Comparison of ENCODE assay signal across 34 cellular contexts in genomic region chr2:102397167-102397566, GRCh38. TPM values are rescaled to one million over a fixed set of nuclear protein-coding genes. Genes with fewer than 3 reads are reported as not detected.
"Had no signal": no experiment of that assay in that cellular context is flagged by ENCODE, and none has a peak within 500 bp of the region (broad histone marks: within the 10 kb centered on the region; RNA-seq: fewer than 3 reads in every experiment).

No MANE protein-coding gene starts in this region.

- H3K4me3 Mint-ChIP-seq: activated naive CD4-positive, alpha-beta T cell treated with anti-CD3 and anti-CD28 coated beads for 36 hours; activated naive CD8-positive, alpha-beta T cell treated with anti-CD3 and anti-CD28 coated beads for 36 hours; activated T-helper 1 cell treated with anti-CD3 and anti-CD28 coated beads, Interleukin-12 subunit alpha, Interleukin-12 subunit beta, Interleukin-2, Interleukin-4 antibody, amounts not matched to agents 30 ng/mL and 10 ng/mL and 1 ng/mL, durations not matched to agents 14 hours and 24 hours and 36 hours; natural killer cell treated with Interleukin-12 subunit alpha and Interleukin-12 subunit beta and Interleukin-15 and Interleukin-18, amount 100 ng/mL, for 72 hours; T-helper 2 cell treated with Interferon-gamma antibody and Interleukin-4, amounts not matched to agents 5 μg/mL and 100 μg/mL, for 36 hours had no signal

- H3K27me3 ChIP-seq: adrenal gland, body of pancreas, dorsolateral prefrontal cortex, gastroesophageal sphincter, left lung, right lobe of liver, tibial nerve had no signal

- H3K27me3 Mint-ChIP-seq: activated naive CD8-positive, alpha-beta T cell treated with anti-CD3 and anti-CD28 coated beads for 36 hours; natural killer cell treated with Interleukin-12 subunit alpha and Interleukin-12 subunit beta and Interleukin-15 and Interleukin-18, amount 100 ng/mL, for 72 hours had no signal

- DNase-seq: activated CD4-positive, alpha-beta T cell treated with anti-CD3 and anti-CD28 coated beads for 48 hours; activated CD4-positive, alpha-beta T cell treated with anti-CD3 and anti-CD28 coated beads, Interleukin-2, amount 50 U/mL, for 48 hours; activated CD8-positive, alpha-beta memory T cell treated with anti-CD3 and anti-CD28 coated beads, Interleukin-2, amount 50 U/mL, for 4 hours; activated effector memory CD4-positive, alpha-beta T cell treated with anti-CD3 and anti-CD28 coated beads, Interleukin-2, amount 50 U/mL, for 16 hours; activated naive CD4-positive, alpha-beta T cell treated with anti-CD3 and anti-CD28 coated beads for 36 hours; activated naive CD8-positive, alpha-beta T cell treated with anti-CD3 and anti-CD28 coated beads for 36 hours; activated T-cell treated with anti-CD3 and anti-CD28 coated beads, Interleukin-2, amount 50 U/mL, for 1 hour; adrenal gland; aorta; body of pancreas; dorsolateral prefrontal cortex; effector memory CD4-positive, alpha-beta T cell; hippocampal formation; kidney glomerular epithelial cell; left lung; lower lobe of right lung; mesendoderm; mucosa of descending colon; right lobe of liver; stimulated activated CD4-positive, alpha-beta T cell treated with anti-CD3 and anti-CD28 coated beads, Interleukin-2, amount 100 ng/mL, for 48 hours; stimulated activated naive CD4-positive, alpha-beta T cell treated with Interleukin-2 at 50 U/mL for 16 hours had no signal

- H3K9me3 ChIP-seq: adrenal gland, body of pancreas, gastroesophageal sphincter, left lung, lower lobe of right lung, mucosa of descending colon, right lobe of liver, tibial nerve had no signal

- H3K4me3 ChIP-seq: adrenal gland, body of pancreas, coronary artery, dorsolateral prefrontal cortex, gastroesophageal sphincter, left lung, lower lobe of right lung, mucosa of descending colon, right lobe of liver, tibial nerve had no signal

- ATAC-seq: activated CD4-positive, CD25-positive, alpha-beta regulatory T cell treated with anti-CD3 and anti-CD28 coated beads, Interleukin-2, amount 50 U/mL, for 24 hours; body of pancreas; gastroesophageal sphincter; left lung; lower lobe of right lung; mucosa of descending colon; natural killer cell treated with Interleukin-12 subunit alpha and Interleukin-12 subunit beta and Interleukin-15 and Interleukin-18, amount 100 ng/mL, for 72 hours; right lobe of liver had no signal

- H3K9me3 Mint-ChIP-seq: activated naive CD4-positive, alpha-beta T cell treated with anti-CD3 and anti-CD28 coated beads for 36 hours; activated naive CD8-positive, alpha-beta T cell treated with anti-CD3 and anti-CD28 coated beads for 36 hours; activated T-helper 1 cell treated with anti-CD3 and anti-CD28 coated beads, Interleukin-12 subunit alpha, Interleukin-12 subunit beta, Interleukin-2, Interleukin-4 antibody, amounts not matched to agents 30 ng/mL and 10 ng/mL and 1 ng/mL, durations not matched to agents 14 hours and 24 hours and 36 hours; natural killer cell treated with Interleukin-12 subunit alpha and Interleukin-12 subunit beta and Interleukin-15 and Interleukin-18, amount 100 ng/mL, for 72 hours; T-helper 2 cell treated with Interferon-gamma antibody and Interleukin-4, amounts not matched to agents 5 μg/mL and 100 μg/mL, for 36 hours had no signal

- H3K36me3 ChIP-seq: adrenal gland, gastroesophageal sphincter, lower lobe of right lung, right lobe of liver, tibial nerve had no signal

- H3K27ac ChIP-seq: adrenal gland, body of pancreas, coronary artery, dorsolateral prefrontal cortex, gastroesophageal sphincter, left lung, lower lobe of right lung, right lobe of liver, tibial nerve, VCaP had no signal

- H3K27ac Mint-ChIP-seq: activated naive CD4-positive, alpha-beta T cell treated with anti-CD3 and anti-CD28 coated beads for 36 hours; activated naive CD8-positive, alpha-beta T cell treated with anti-CD3 and anti-CD28 coated beads for 36 hours; activated T-helper 1 cell treated with anti-CD3 and anti-CD28 coated beads, Interleukin-12 subunit alpha, Interleukin-12 subunit beta, Interleukin-2, Interleukin-4 antibody, amounts not matched to agents 30 ng/mL and 10 ng/mL and 1 ng/mL, durations not matched to agents 14 hours and 24 hours and 36 hours; T-helper 2 cell treated with Interferon-gamma antibody and Interleukin-4, amounts not matched to agents 5 μg/mL and 100 μg/mL, for 36 hours had no signal

- H3K4me1 ChIP-seq: adrenal gland, body of pancreas, gastroesophageal sphincter, left lung, lower lobe of right lung, right lobe of liver, tibial nerve had no signal

RNA-seq across cellular contexts. Expression of gene IL18RAP, which starts 25.8 kb away (rescaled TPM):
- total RNA-seq: cerebellum, myocyte, osteoblast, renal cortical epithelial cell, temporal lobe had no signal

RNA-seq across cellular contexts. Expression of gene IL18R1, which starts 41.6 kb away (rescaled TPM):
- total RNA-seq: myocyte, temporal lobe had no signal
